In genomic region chr1:46041974-46042373, GRCh38 we compare ENCODE assay signal across 16 cellular contexts.
DNase-seq lines count a peak whose midpoint lies in the region; ATAC-seq and TF ChIP-seq lines count a peak whose summit lies in the region.
"Had no signal": no experiment of that assay in that cellular context is flagged by ENCODE, and none has a peak within 500 bp of the region (broad histone marks: within the 10 kb centered on the region; RNA-seq: fewer than 3 reads in every experiment).

No MANE protein-coding gene starts in this region.

- H3K36me3 Mint-ChIP-seq in activated CD8-positive, alpha-beta T cell treated with anti-CD3 and anti-CD28 coated beads, Interleukin-2, amount 10 ng/mL, durations not matched to agents 7 days and 5 days (ENCODE audit: low read depth) = no peaks in the 10 kb centered on the region

- peak; percentile 59 for ATAC-seq in Right ventricle myocardium superior (ENCODE audit: poor library complexity)
- no peak for ATAC-seq in activated CD8-positive, alpha-beta T cell treated with anti-CD3 and anti-CD28 coated beads, Interleukin-2, amount 10 ng/mL, durations not matched to agents 7 days and 5 days

- peak overlapping the region; percentile 59 to 68 (median 64) for H3K27ac ChIP-seq in thyroid gland
- H3K27ac ChIP-seq: breast epithelium had no signal

- no peak for TF ChIP-seq CTCF in thyroid gland (IDR thresholded peaks at IDR 0.05)

- POLR2A ChIA-PET in activated CD8-positive, alpha-beta T cell treated with anti-CD3 and anti-CD28 coated beads, Interleukin-2, amount 10 ng/mL, durations not matched to agents 7 days and 5 days (lab: Charles Lee) = no interaction called here

- H3K27me3 Mint-ChIP-seq in activated CD8-positive, alpha-beta T cell treated with anti-CD3 and anti-CD28 coated beads, Interleukin-2, amount 10 ng/mL, durations not matched to agents 7 days and 5 days (ENCODE audit: low read depth) = peaks cover 3% of the 10 kb centered on the region

- H3K27ac Mint-ChIP-seq in activated CD8-positive, alpha-beta T cell treated with anti-CD3 and anti-CD28 coated beads, Interleukin-2, amount 10 ng/mL, durations not matched to agents 7 days and 5 days = no peak overlapping the region
- H3K27ac Mint-ChIP-seq: activated T-helper 2 cell treated with anti-CD3 and anti-CD28 coated beads, Interferon-gamma antibody, Interleukin-2, Interleukin-4, amounts not matched to agents 10 μg/mL and 5 μg/mL and 100 μg/mL, durations not matched to agents 14 hours and 24 hours and 36 hours; T-helper 2 cell treated with Interferon-gamma antibody and Interleukin-4, amounts not matched to agents 5 μg/mL and 100 μg/mL, for 36 hours had no signal

- H3K4me1 ChIP-seq in thyroid gland = peaks cover 34 to 53% of the 10 kb centered on the region in 2 donors
- H3K4me1 ChIP-seq: breast epithelium had no signal

- H3K9me3 Mint-ChIP-seq in activated CD8-positive, alpha-beta T cell treated with anti-CD3 and anti-CD28 coated beads, Interleukin-2, amount 10 ng/mL, durations not matched to agents 7 days and 5 days (ENCODE audit: insufficient read depth) = no peaks in the 10 kb centered on the region
- H3K9me3 Mint-ChIP-seq: activated T-helper 2 cell treated with anti-CD3 and anti-CD28 coated beads, Interferon-gamma antibody, Interleukin-2, Interleukin-4, amounts not matched to agents 10 μg/mL and 5 μg/mL and 100 μg/mL, durations not matched to agents 14 hours and 24 hours and 36 hours; T-helper 2 cell treated with Interferon-gamma antibody and Interleukin-4, amounts not matched to agents 5 μg/mL and 100 μg/mL, for 36 hours had no signal

- H3K4me3 ChIP-seq in thyroid gland (replicated peaks in 1 of 3) = no peak overlapping the region
- H3K4me3 ChIP-seq: breast epithelium, upper lobe of left lung had no signal

- no peaks in the 10 kb centered on the region for H3K27me3 ChIP-seq in thyroid gland
- H3K27me3 ChIP-seq: breast epithelium, upper lobe of left lung had no signal

- no peaks in the 10 kb centered on the region for H3K9me3 ChIP-seq in thyroid gland
- H3K9me3 ChIP-seq: breast epithelium, upper lobe of left lung had no signal

- H3K36me3 ChIP-seq in thyroid gland = no peaks in the 10 kb centered on the region
- H3K36me3 ChIP-seq: breast epithelium had no signal

- TF ChIP-seq POLR2A in thyroid gland (IDR thresholded peaks at IDR 0.05) = no peak

- no peak overlapping the region for H3K4me3 Mint-ChIP-seq in activated CD8-positive, alpha-beta T cell treated with anti-CD3 and anti-CD28 coated beads, Interleukin-2, amount 10 ng/mL, durations not matched to agents 7 days and 5 days
- H3K4me3 Mint-ChIP-seq: T-helper 2 cell treated with Interferon-gamma antibody and Interleukin-4, amounts not matched to agents 5 μg/mL and 100 μg/mL, for 36 hours had no signal

- peak; percentile 12 to 56 for DNase-seq in SHP77 (lab: John Stamatoyannopoulos, UW)
- DNase-seq in SHP77 treated with DMSO at 0.1 percent for 48 hours (lab: John Stamatoyannopoulos, UW) = no peak
- DNase-seq in RPMI8226 = peak; percentile 64
- DNase-seq in Right ventricle myocardium superior = no peak
- no peak for DNase-seq in thyroid gland
- no peak for DNase-seq in stimulated activated CD4-positive, alpha-beta T cell treated with anti-CD3 and anti-CD28 coated beads, Interleukin-2, amount 100 ng/mL, for 24 hours
- DNase-seq in activated CD8-positive, alpha-beta T cell treated with anti-CD3 and anti-CD28 coated beads, Interleukin-2, amount 10 ng/mL, durations not matched to agents 7 days and 5 days = no peak
- no peak for DNase-seq in iPS-NIHi11 (ENCODE audit: low spot score)
- DNase-seq: DMS153; KG1; NCI-H187 treated with DMSO at 0.1 percent for 48 hours; stimulated activated CD4-positive, alpha-beta T cell treated with anti-CD3 and anti-CD28 coated beads, Interleukin-15, amount 100 ng/mL, for 24 hours; upper lobe of left lung had no signal

- intact Hi-C loops in Right ventricle myocardium superior (cut with DNase I) = loop anchor here (10.0 kb wide), 1 partner anchor 83 kb away; no protein-coding TSS in a partner anchor
- intact Hi-C loops in thyroid gland (cut with DNase I) = no loop called here

- peaks cover 6% of the 10 kb centered on the region for H3K4me1 Mint-ChIP-seq in activated CD8-positive, alpha-beta T cell treated with anti-CD3 and anti-CD28 coated beads, Interleukin-2, amount 10 ng/mL, durations not matched to agents 7 days and 5 days (ENCODE audit: low read depth)

- CTCF ChIA-PET in activated CD8-positive, alpha-beta T cell treated with anti-CD3 and anti-CD28 coated beads, Interleukin-2, amount 10 ng/mL, durations not matched to agents 7 days and 5 days (lab: Charles Lee) = interaction anchor here (1.1 kb wide), 1 partner anchor 182 kb away, joined by 5 read pairs; no protein-coding TSS in a partner anchor

Comparison
In these comparisons a context has a peak if more than half of its experiments do, and no peak if none do; other contexts are left out.
1. DNase-seq: peak in SHP77 (2 of 2) and RPMI8226 (single experiment); none in SHP77 treated with DMSO at 0.1 percent for 48 hours (single experiment), Right ventricle myocardium superior (single experiment), thyroid gland (0 of 2), stimulated activated CD4-positive, alpha-beta T cell treated with anti-CD3 and anti-CD28 coated beads, Interleukin-2, amount 100 ng/mL, for 24 hours (0 of 2), activated CD8-positive, alpha-beta T cell treated with anti-CD3 and anti-CD28 coated beads, Interleukin-2, amount 10 ng/mL, durations not matched to agents 7 days and 5 days (single experiment) and iPS-NIHi11 (single experiment).